In the genomic region with DNA sequence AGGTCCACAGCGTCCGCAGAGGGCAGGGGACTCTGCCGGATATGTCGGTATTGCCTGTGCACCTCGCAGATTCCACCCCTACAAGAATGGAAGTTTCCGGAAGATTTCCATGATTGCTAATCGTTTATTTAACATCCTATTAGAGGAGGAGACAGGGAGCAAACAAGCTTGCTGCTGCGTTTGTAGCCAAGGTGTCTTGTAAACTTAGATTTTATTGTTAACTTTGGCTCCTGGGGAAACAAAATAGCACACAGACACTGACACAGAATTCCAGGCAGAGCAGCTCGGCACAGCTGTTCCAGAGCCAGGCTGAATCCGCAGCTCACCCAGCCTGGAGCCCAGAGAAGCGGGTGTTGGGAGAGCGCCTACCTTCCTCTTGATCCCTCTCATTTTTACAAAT, we compare ENCODE assay signal across 17 cellular contexts.
DNase-seq lines count a peak whose midpoint lies in the region; ATAC-seq, FAIRE-seq and TF ChIP-seq lines count a peak whose summit lies in the region.
"Had no signal": no experiment of that assay in that cellular context is flagged by ENCODE, and none has a peak within 500 bp of the region (broad histone marks: within the 10 kb centered on the region; RNA-seq: fewer than 3 reads in every experiment).

No MANE protein-coding gene starts in this region.

- no peaks in the 10 kb centered on the region for H3K4me1 ChIP-seq in mammary epithelial cell (ENCODE audit: insufficient read depth, low read length)
- H3K4me1 ChIP-seq in neural progenitor cell: peaks cover 6% of the 10 kb centered on the region

- H3K4me3 ChIP-seq in mammary epithelial cell (replicated peaks in 1 of 3; ENCODE audit: insufficient read depth in 1 of 3, low read depth in 2 of 3, low read length in 3 of 3) (no peak overlapping the region), fibroblast of villous mesenchyme (ENCODE audit: low read depth, low read length) (no peak overlapping the region), neural progenitor cell (no peak overlapping the region)
- H3K4me3 ChIP-seq: BLaER1 had no signal

- H3K4me2 ChIP-seq in mammary epithelial cell (ENCODE audit: insufficient read depth, low read depth, low read length) (no peak overlapping the region), neural progenitor cell (no peak overlapping the region)
- H3K4me2 ChIP-seq: BLaER1 had no signal

- H3K9ac ChIP-seq in mammary epithelial cell (ENCODE audit: insufficient read depth, low read length): no peak overlapping the region
- no peak overlapping the region for H3K9ac ChIP-seq in neural progenitor cell
- H3K9ac ChIP-seq: BLaER1 had no signal

- intact Hi-C loops in mammary epithelial cell (cut with micrococcal nuclease): no loop called here

- no peaks in the 10 kb centered on the region for H3K27me3 ChIP-seq in mammary epithelial cell (ENCODE audit: insufficient read depth, low read length)
- no peaks in the 10 kb centered on the region for H3K27me3 ChIP-seq in neural progenitor cell
- H3K27me3 ChIP-seq: BLaER1 had no signal

- dilution Hi-C loops in mammary epithelial cell (cut with HindIII; ENCODE audit: low sequenced_read_pairs): no loop called here

- H3K9me3 ChIP-seq in mammary epithelial cell (replicated peaks; ENCODE audit: insufficient read depth, low read length): no peaks in the 10 kb centered on the region
- no peaks in the 10 kb centered on the region for H3K9me3 ChIP-seq in neural progenitor cell (ENCODE audit: low read depth)
- H3K9me3 ChIP-seq: BLaER1 had no signal

- CTCF ChIA-PET in mammary epithelial cell (lab: Charles Lee; ENCODE audit: low non-redundant PET): no interaction called here

- TF ChIP-seq CTCF in mammary epithelial cell (conservative IDR thresholded peaks at IDR 0.05 in 1 of 2, IDR thresholded peaks at IDR 0.05 in 1 of 2; ENCODE audit: extremely low read depth in 1 of 2, insufficient read depth in 1 of 2, low read depth in 1 of 2, low read length in 2 of 2) (no peak), fibroblast of villous mesenchyme (IDR thresholded peaks at IDR 0.05; ENCODE audit: insufficient read depth, low read depth, low read length) (no peak), neural progenitor cell (IDR thresholded peaks at IDR 0.05) (no peak)

- peaks cover 18% of the 10 kb centered on the region for H3K27me3 Mint-ChIP-seq in neural progenitor cell (ENCODE audit: insufficient read depth, low read depth)

- H3K36me3 Mint-ChIP-seq in neural progenitor cell: peaks cover 2% of the 10 kb centered on the region

- peak; percentile 5 to 16 for DNase-seq in T47D (ENCODE audit: low read depth in 1 of 2, low spot score in 1 of 2)
- DNase-seq in mammary epithelial cell: no peak
- peak; percentile 5 for DNase-seq in fibroblast of villous mesenchyme (ENCODE audit: low read depth)
- no peak for DNase-seq in neural progenitor cell (ENCODE audit: low spot score)
- DNase-seq in NCI-H2081 (lab: John Stamatoyannopoulos, UW): no peak
- DNase-seq in activated CD4-positive, alpha-beta T cell treated with anti-CD3 and anti-CD28 coated beads for 1 hour: no peak
- DNase-seq in HTR-8/SVneo (ENCODE audit: insufficient read length, low spot score): no peak
- DNase-seq: AML-193; Calu3; CD4-positive, alpha-beta T cell; DMS 273 treated with DMSO at 0.1 percent for 48 hours had no signal

- H3K79me2 ChIP-seq in mammary epithelial cell (ENCODE audit: insufficient read depth, low read length) (no peaks in the 10 kb centered on the region), neural progenitor cell (ENCODE audit: low read depth) (no peaks in the 10 kb centered on the region)

- H4K20me1 ChIP-seq in mammary epithelial cell (ENCODE audit: insufficient read depth, low read length) (no peaks in the 10 kb centered on the region), neural progenitor cell (ENCODE audit: low read depth) (no peaks in the 10 kb centered on the region)

- no TSS peak for BruUV-seq in mammary epithelial cell (replicated peaks; lab: Mats Ljungman, UMichigan)

- no peaks in the 10 kb centered on the region for H3K36me3 ChIP-seq in mammary epithelial cell (ENCODE audit: insufficient read depth, low read length)
- no peaks in the 10 kb centered on the region for H3K36me3 ChIP-seq in neural progenitor cell
- H3K36me3 ChIP-seq: BLaER1 had no signal

- H2AFZ ChIP-seq in mammary epithelial cell (ENCODE audit: low read depth, low read length) (no peak overlapping the region), neural progenitor cell (replicated peaks) (no peak overlapping the region)

- H3K4me3 Mint-ChIP-seq in neural progenitor cell: no peak overlapping the region
- H3K4me3 Mint-ChIP-seq: CD4-positive, alpha-beta T cell had no signal

- H3K27ac ChIP-seq in mammary epithelial cell (ENCODE audit: insufficient read depth, low read depth, low read length) (no peak overlapping the region), neural progenitor cell (no peak overlapping the region)
- H3K27ac ChIP-seq: 22Rv1, BLaER1, HL-60 had no signal

- H3F3A ChIP-seq in neural progenitor cell (ENCODE audit: low read depth): no peaks in the 10 kb centered on the region

- no peak for FAIRE-seq in HTR-8/SVneo (lab: Jason Lieb, UNC)
- FAIRE-seq: H54 had no signal

- no peaks in the 10 kb centered on the region for H3K9me3 Mint-ChIP-seq in neural progenitor cell
- H3K9me3 Mint-ChIP-seq: CD4-positive, alpha-beta T cell had no signal

- 92% methylated on average over 11 of the region's 12 CpGs for WGBS in mammary epithelial cell (ENCODE audit: low coverage, missing lambda C conversion rate)

- in situ Hi-C loops in T47D (cut with HindIII; ENCODE audit: low pct_unique_long_range_greater_than_20kb, low sequenced_read_pairs): no loop called here
- in situ Hi-C loops in mammary epithelial cell (cut with MboI; ENCODE audit: low sequenced_read_pairs in 2 of 2): no loop called here

- no peak for ATAC-seq in GM21576 (IDR thresholded peaks at IDR 0.05; ENCODE audit: unreplicated experiment)
- ATAC-seq: HCT116 had no signal

- H3K4me1 Mint-ChIP-seq in neural progenitor cell: peaks cover 37% of the 10 kb centered on the region

- peak overlapping the region; percentile 10 for H3K27ac Mint-ChIP-seq in neural progenitor cell
- H3K27ac Mint-ChIP-seq: CD4-positive, alpha-beta T cell had no signal

Comparison
In these comparisons a context has a peak if more than half of its experiments do, and no peak if none do; other contexts are left out.
1. DNase-seq: peak in T47D (2 of 2) and fibroblast of villous mesenchyme (single experiment); none in mammary epithelial cell (single experiment), neural progenitor cell (single experiment), NCI-H2081 (0 of 2), activated CD4-positive, alpha-beta T cell treated with anti-CD3 and anti-CD28 coated beads for 1 hour (single experiment) and HTR-8/SVneo (single experiment).